Comparison of ENCODE assay signal across 9 cellular contexts in genomic region chr17:57940217-57940616, GRCh38. TPM values are rescaled to one million over a fixed set of nuclear protein-coding genes. Genes with fewer than 3 reads are reported as not detected.
DNase-seq lines count a peak whose midpoint lies in the region; ATAC-seq and TF ChIP-seq lines count a peak whose summit lies in the region.
"Had no signal": no experiment of that assay in that cellular context is flagged by ENCODE, and none has a peak within 500 bp of the region (broad histone marks: within the 10 kb centered on the region; RNA-seq: fewer than 3 reads in every experiment).

No MANE protein-coding gene starts in this region.

- no peak overlapping the region for H2BK120ac ChIP-seq in H9 (ENCODE audit: low read depth, low read length, poor library complexity, severe bottlenecking)

- no peak overlapping the region for H4K5ac ChIP-seq in H9 (ENCODE audit: insufficient read length, low read depth, low read length)

- no peaks in the 10 kb centered on the region for H3K27me3 Mint-ChIP-seq in H9 (ENCODE audit: low read depth)
- H3K27me3 Mint-ChIP-seq in endothelial cell (ENCODE audit: unreplicated experiment), result peaks cover 4% of the 10 kb centered on the region
- peaks cover 5 to 15% (median 6%) of the 10 kb centered on the region in 3 donors for H3K27me3 Mint-ChIP-seq in immature natural killer cell (ENCODE audit: low read depth in 3 of 3)

- no peaks in the 10 kb centered on the region for H3K79me2 ChIP-seq in H9 (ENCODE audit: insufficient read depth, low read length)

- no peak overlapping the region for H3K56ac ChIP-seq in H9 (ENCODE audit: insufficient read length, low read depth, low read length)

- peak in 2 of 4 donors; percentile 12 to 17 for TF ChIP-seq EP300 in sigmoid colon (IDR thresholded peaks at IDR 0.05)

- H3K4me2 ChIP-seq in H9 (ENCODE audit: insufficient read depth, insufficient read length, low read length), result no peak overlapping the region

- no peaks in the 10 kb centered on the region for H3K27me3 ChIP-seq in H9 (ENCODE audit: insufficient read depth, low read length)
- H3K27me3 ChIP-seq in sigmoid colon, result no peaks in the 10 kb centered on the region
- no peaks in the 10 kb centered on the region for H3K27me3 ChIP-seq in upper lobe of right lung

- H3K79me1 ChIP-seq in H9 (ENCODE audit: insufficient read depth, low read depth, low read length, poor library complexity, severe bottlenecking), result no peaks in the 10 kb centered on the region

- H2BK12ac ChIP-seq in H9 (ENCODE audit: insufficient read length, low read depth, low read length), result no peak overlapping the region

- DNase-seq in H9 (peak; percentile 65), NCI-H510A (lab: John Stamatoyannopoulos, UW) (peak; percentile 77), endothelial cell (ENCODE audit: low spot score) (no peak), sigmoid colon (no peak), immature natural killer cell (no peak), upper lobe of right lung (no peak)

- H4K8ac ChIP-seq in H9 (replicated peaks; ENCODE audit: insufficient read length, low read depth, low read length), result no peak overlapping the region

- H3K27ac ChIP-seq in H9 (ENCODE audit: insufficient read length, low read depth, low read length) (no peak overlapping the region), sigmoid colon (peak overlapping the region; percentile 97 to 100 (median 99)), upper lobe of right lung (no peak overlapping the region)

- H3K9ac ChIP-seq in H9 (ENCODE audit: extremely low read depth, insufficient read length, low read length), result no peak overlapping the region

- intact Hi-C loops in sigmoid colon (cut with DNase I), result loop anchor here (2.0 kb wide), 1 partner anchor 47 kb away; no protein-coding TSS in a partner anchor
- intact Hi-C loops in upper lobe of right lung (cut with DNase I), result no loop called here

- no peak overlapping the region for H2BK15ac ChIP-seq in H9 (ENCODE audit: low read depth, low read length)

- H3K9me3 Mint-ChIP-seq in H9 (no peaks in the 10 kb centered on the region), endothelial cell (ENCODE audit: unreplicated experiment) (no peaks in the 10 kb centered on the region), immature natural killer cell (no peaks in the 10 kb centered on the region)

- TF ChIP-seq POLR2A in sigmoid colon (IDR thresholded peaks at IDR 0.05), result no peak
- TF ChIP-seq POLR2A in GM18505 (IDR thresholded peaks at IDR 0.05; ENCODE audit: borderline replicate concordance, extremely low read depth, insufficient read depth, insufficient read length), result no peak

- H3K27ac Mint-ChIP-seq in H9 (peak overlapping the region in 1 of 3 experiments; percentile 68; a peak in 1 of 7 replicates), endothelial cell (ENCODE audit: unreplicated experiment) (peak overlapping the region; percentile 52), immature natural killer cell (no peak overlapping the region)
- H3K27ac Mint-ChIP-seq: activated naive CD8-positive, alpha-beta T cell had no signal

- H3K4me3 Mint-ChIP-seq in H9 (peak overlapping the region in 1 of 2 experiments; percentile 4; a peak in 1 of 5 replicates), endothelial cell (ENCODE audit: unreplicated experiment) (no peak overlapping the region), immature natural killer cell (no peak overlapping the region)
- H3K4me3 Mint-ChIP-seq: activated naive CD8-positive, alpha-beta T cell had no signal

- H4K20me1 ChIP-seq in H9 (ENCODE audit: control insufficient read depth, insufficient read depth, insufficient read length), result peaks cover 2% of the 10 kb centered on the region

- WGBS in H9 (ENCODE audit: extremely low coverage, insufficient read length, low lambda C conversion rate), result no CpG with 5 or more reads among the region's 5 CpGs
- 48 to 61% methylated on average over 5 of the region's 5 CpGs for WGBS in sigmoid colon, 2 donors

- H3K9me3 ChIP-seq in H9 (ENCODE audit: control insufficient read depth, low read depth, low read length) (no peaks in the 10 kb centered on the region), sigmoid colon (no peaks in the 10 kb centered on the region), upper lobe of right lung (no peaks in the 10 kb centered on the region)

- H2BK20ac ChIP-seq in H9 (ENCODE audit: low read depth, low read length, poor library complexity, severe bottlenecking), result no peak overlapping the region

- H3K18ac ChIP-seq in H9 (ENCODE audit: insufficient read length, low read depth, low read length), result no peak overlapping the region

- H3K4me1 ChIP-seq in H9 (ENCODE audit: insufficient read depth, low read length) (peaks cover 2% of the 10 kb centered on the region; the same call in 1 of the 2 replicates), sigmoid colon (peaks cover 0 to 100% (median 97%) of the 10 kb centered on the region in 4 donors), upper lobe of right lung (peaks cover 46% of the 10 kb centered on the region)

- H3K4me3 ChIP-seq in sigmoid colon (no peak overlapping the region), upper lobe of right lung (no peak overlapping the region)

- no peak overlapping the region for H3K4ac ChIP-seq in H9 (ENCODE audit: low read depth, low read length)

- H3K36me3 Mint-ChIP-seq in H9 (ENCODE audit: insufficient read depth in 1 of 3, low read depth in 3 of 3) (no peaks in the 10 kb centered on the region), endothelial cell (ENCODE audit: low read depth, unreplicated experiment) (peaks cover 4% of the 10 kb centered on the region), immature natural killer cell (peaks cover 0 to 3% (median 0%) of the 10 kb centered on the region in 3 donors)
- H3K36me3 Mint-ChIP-seq: activated naive CD8-positive, alpha-beta T cell had no signal

- no peak overlapping the region for H4K91ac ChIP-seq in H9 (ENCODE audit: insufficient read length, low read depth, low read length)

- H2AK5ac ChIP-seq in H9 (ENCODE audit: insufficient read length, low read length), result no peak overlapping the region

- no peak overlapping the region for H3K23ac ChIP-seq in H9 (ENCODE audit: insufficient read length, low read depth, low read length)

- no peak overlapping the region for H2AFZ ChIP-seq in H9 (ENCODE audit: low read length)

- H3K4me1 Mint-ChIP-seq in H9, result peaks cover 25 to 26% of the 10 kb centered on the region in 2 experiments
- H3K4me1 Mint-ChIP-seq in endothelial cell (ENCODE audit: unreplicated experiment), result peaks cover 1% of the 10 kb centered on the region
- peaks cover 0 to 2% of the 10 kb centered on the region in 2 donors for H3K4me1 Mint-ChIP-seq in immature natural killer cell

- no peaks in the 10 kb centered on the region for H3K36me3 ChIP-seq in sigmoid colon
- H3K36me3 ChIP-seq in upper lobe of right lung, result no peaks in the 10 kb centered on the region

- no peak overlapping the region for H3T11ph ChIP-seq in H9 (ENCODE audit: low read length)

- no peak overlapping the region for H2BK5ac ChIP-seq in H9 (ENCODE audit: insufficient read length, low read length)

- H3K23me2 ChIP-seq in H9 (ENCODE audit: insufficient read length, low read depth, low read length, poor library complexity, severe bottlenecking), result no peaks in the 10 kb centered on the region

- ATAC-seq in HG03565 (IDR thresholded peaks at IDR 0.05; ENCODE audit: unreplicated experiment) (no peak), GM18505 (IDR thresholded peaks at IDR 0.05; ENCODE audit: unreplicated experiment) (no peak), upper lobe of right lung (no peak)

- TF ChIP-seq CTCF in H9 (conservative IDR thresholded peaks at IDR 0.05) (no peak), endothelial cell (IDR thresholded peaks at IDR 0.05; ENCODE audit: unreplicated experiment) (no peak), sigmoid colon (IDR thresholded peaks at IDR 0.05) (no peak), upper lobe of right lung (IDR thresholded peaks at IDR 0.05) (no peak)

- H3K14ac ChIP-seq in H9 (ENCODE audit: insufficient read depth, low read length), result no peak overlapping the region

RNA-seq across cellular contexts. Expression of gene CUEDC1, which starts 15.0 kb away (rescaled TPM):
- total RNA-seq in H9 (2021) (6.5 and 7.3 TPM in 2 replicates), endothelial cell (ENCODE audit: unreplicated experiment) (13.3 TPM), sigmoid colon (10 to 100 TPM; 29.5 to 64.0 (median 33.7) TPM), upper lobe of right lung (41.9 TPM)
- polyA plus RNA-seq in sigmoid colon (10 to 100 TPM in 2 of 3 donors, 1 to 10 TPM in 1; 3.0 to 20.0 (median 11.4) TPM), immature natural killer cell (1 to 10 TPM in 1 of 3 donors, under 1 TPM in 2; 0.43 to 2.5 (median 0.52) TPM)

RNA-seq across cellular contexts. Expression of gene VEZF1, which starts 47.8 kb away (rescaled TPM):
- total RNA-seq in H9 (2021) (57.7 and 58.1 TPM in 2 replicates), endothelial cell (ENCODE audit: unreplicated experiment) (43.7 TPM), sigmoid colon (100 to 1,000 TPM in 3 of 4 donors, 10 to 100 TPM in 1; 99.8 to 120 (median 105) TPM), upper lobe of right lung (77.1 TPM)
- polyA plus RNA-seq in sigmoid colon (10 to 100 TPM; 17.8 to 24.8 (median 21.0) TPM), immature natural killer cell (10 to 100 TPM; 35.8 to 54.1 (median 40.1) TPM)

Comparison
In these comparisons a context has a peak if more than half of its experiments do, and no peak if none do; other contexts are left out.
1. DNase-seq: peak in H9 (single experiment) and NCI-H510A (single experiment); none in endothelial cell (single experiment), sigmoid colon (single experiment), immature natural killer cell (0 of 3) and upper lobe of right lung (single experiment).
2. H3K27ac ChIP-seq: peak in sigmoid colon (4 of 4); none in H9 (single experiment) and upper lobe of right lung (single experiment).